ENCODE assay signal across 17 cellular contexts in genomic region chr14:104118006-104118844, GRCh38. TPM values are rescaled to one million over a fixed set of nuclear protein-coding genes. Genes with fewer than 3 reads are reported as not detected.
DNase-seq lines count a peak whose midpoint lies in the region; TF ChIP-seq lines count a peak whose summit lies in the region.
"Had no signal": no experiment of that assay in that cellular context is flagged by ENCODE, and none has a peak within 500 bp of the region (broad histone marks: within the 10 kb centered on the region; RNA-seq: fewer than 3 reads in every experiment).

No MANE protein-coding gene starts in this region.

- peak overlapping the region in 1 of 2 experiments; percentile 43; a peak in 1 of 5 replicates for H3K4me3 Mint-ChIP-seq in H9

- CTCF ChIA-PET in HEK293T (lab: Yijun Ruan, JAX), result no interaction called here

- H3K4ac ChIP-seq in H9 (ENCODE audit: low read depth, low read length) (no peak overlapping the region), neuronal stem cell (ENCODE audit: low read length) (no peak overlapping the region)

- H3T11ph ChIP-seq in H9 (ENCODE audit: low read length), result no peak overlapping the region

- peak; percentile 31 for DNase-seq in H9
- no peak for DNase-seq in esophagus squamous epithelium (lab: John Stamatoyannopoulos, UW)
- no peak for DNase-seq in neuronal stem cell (ENCODE audit: low spot score)
- DNase-seq in NCI-H69 (lab: John Stamatoyannopoulos, UW), result no peak
- DNase-seq in GDM1 (lab: John Stamatoyannopoulos, UW), result no peak
- no peak for DNase-seq in 8988T
- no peak for DNase-seq in HEK293T (ENCODE audit: extremely low spot score)
- DNase-seq: activated T-cell treated with anti-CD3 and anti-CD28 coated beads, Interleukin-2, amount 50 U/mL, for 1 hour; effector memory CD8-positive, alpha-beta T cell; NCI-H1417 treated with DMSO at 0.1 percent for 48 hours; stimulated activated CD4-positive, alpha-beta T cell treated with anti-CD3 and anti-CD28 coated beads, Interleukin-2, amount 100 ng/mL, for 48 hours; stimulated activated naive B cell treated with anti-CD40 and anti-IgM and Interleukin-4, amounts not matched to agents 10 μg/mL and 1 μg/mL and 100 μg/mL, for 72 hours had no signal

- no peak overlapping the region for H4K5ac ChIP-seq in H9 (ENCODE audit: insufficient read length, low read depth, low read length)

- peaks cover 7% of the 10 kb centered on the region for H3K23me2 ChIP-seq in H9 (ENCODE audit: insufficient read length, low read depth, low read length, poor library complexity, severe bottlenecking)

- H3K79me1 ChIP-seq in H9 (ENCODE audit: insufficient read depth, low read depth, low read length, poor library complexity, severe bottlenecking), result no peaks in the 10 kb centered on the region
- no peaks in the 10 kb centered on the region for H3K79me1 ChIP-seq in neuronal stem cell (ENCODE audit: low read depth, low read length)

- no peak overlapping the region for H3K27ac Mint-ChIP-seq in H9
- H3K27ac Mint-ChIP-seq: effector memory CD8-positive, alpha-beta T cell; stimulated activated naive B cell treated with anti-CD40 and anti-IgM and Interleukin-4, amounts not matched to agents 10 μg/mL and 1 μg/mL and 100 μg/mL, for 72 hours had no signal

- H3K4me1 Mint-ChIP-seq in H9, result peaks cover 3 to 5% of the 10 kb centered on the region in 2 experiments; a peak in 3 of 4 replicates
- H3K4me1 Mint-ChIP-seq: stimulated activated naive B cell treated with anti-CD40 and anti-IgM and Interleukin-4, amounts not matched to agents 10 μg/mL and 1 μg/mL and 100 μg/mL, for 72 hours had no signal

- TF ChIP-seq CTCF in H9 (conservative IDR thresholded peaks at IDR 0.05) (no peak), esophagus squamous epithelium (IDR thresholded peaks at IDR 0.05) (no peak)

- H4K8ac ChIP-seq in H9 (replicated peaks; ENCODE audit: insufficient read length, low read depth, low read length) (no peak overlapping the region), neuronal stem cell (ENCODE audit: low read depth, low read length) (no peak overlapping the region)

- no peaks in the 10 kb centered on the region for H3K79me2 ChIP-seq in H9 (ENCODE audit: insufficient read depth, low read length)

- H3K4me1 ChIP-seq in BLaER1 (peaks cover 37% of the 10 kb centered on the region), H9 (ENCODE audit: insufficient read depth, low read length) (no peaks in the 10 kb centered on the region; the same call in 1 of the 2 replicates), esophagus squamous epithelium (peaks cover 11 to 76% (median 23%) of the 10 kb centered on the region in 3 donors), neuronal stem cell (ENCODE audit: control insufficient read depth in 2 of 2, insufficient read depth in 1 of 2, low read depth in 1 of 2, low read length in 2 of 2) (no peaks in the 10 kb centered on the region)

- intact Hi-C loops in esophagus squamous epithelium (cut with DNase I), result no loop called here

- H3K9ac ChIP-seq in BLaER1, result no peak overlapping the region
- no peak overlapping the region for H3K9ac ChIP-seq in H9 (ENCODE audit: extremely low read depth, insufficient read length, low read length)
- H3K9ac ChIP-seq in neuronal stem cell (ENCODE audit: low read depth, low read length, poor library complexity), result no peak overlapping the region

- H2BK5ac ChIP-seq in H9 (ENCODE audit: insufficient read length, low read length) (no peak overlapping the region), neuronal stem cell (ENCODE audit: low read length) (no peak overlapping the region)

- H3K56ac ChIP-seq in H9 (ENCODE audit: insufficient read length, low read depth, low read length), result no peak overlapping the region

- no peak overlapping the region for H4K91ac ChIP-seq in H9 (ENCODE audit: insufficient read length, low read depth, low read length)
- no peak overlapping the region for H4K91ac ChIP-seq in neuronal stem cell (ENCODE audit: low read depth, low read length, poor library complexity)

- peaks cover 64% of the 10 kb centered on the region for H3K27me3 Mint-ChIP-seq in H9 (ENCODE audit: low read depth)

- H2BK120ac ChIP-seq in H9 (ENCODE audit: low read depth, low read length, poor library complexity, severe bottlenecking) (no peak overlapping the region), neuronal stem cell (ENCODE audit: low read depth, low read length) (no peak overlapping the region)

- no peak overlapping the region for H3K27ac ChIP-seq in BLaER1
- H3K27ac ChIP-seq in H9 (ENCODE audit: insufficient read length, low read depth, low read length), result no peak overlapping the region
- peak overlapping the region; percentile 74 to 95 (median 88) for H3K27ac ChIP-seq in esophagus squamous epithelium
- no peak overlapping the region for H3K27ac ChIP-seq in neuronal stem cell (replicated peaks; ENCODE audit: low read length)
- H3K27ac ChIP-seq: RWPE1 had no signal

- H2BK12ac ChIP-seq in H9 (ENCODE audit: insufficient read length, low read depth, low read length) (no peak overlapping the region), neuronal stem cell (ENCODE audit: low read length) (no peak overlapping the region)

- peak overlapping the region; percentile 58 for H3K4me2 ChIP-seq in BLaER1
- no peak overlapping the region for H3K4me2 ChIP-seq in H9 (ENCODE audit: insufficient read depth, insufficient read length, low read length)
- H3K4me2 ChIP-seq in neuronal stem cell (ENCODE audit: insufficient read depth, low read length, poor library complexity, severe bottlenecking), result no peak overlapping the region

- H3K18ac ChIP-seq in H9 (ENCODE audit: insufficient read length, low read depth, low read length) (no peak overlapping the region), neuronal stem cell (ENCODE audit: low read length) (peak overlapping the region; percentile 96)

- H3K36me3 ChIP-seq in BLaER1 (no peaks in the 10 kb centered on the region), esophagus squamous epithelium (no peaks in the 10 kb centered on the region), neuronal stem cell (replicated peaks in 1 of 2; ENCODE audit: control insufficient read depth in 2 of 2, insufficient read depth in 2 of 2, low read length in 2 of 2) (no peaks in the 10 kb centered on the region)

- H2AK5ac ChIP-seq in H9 (ENCODE audit: insufficient read length, low read length) (no peak overlapping the region), neuronal stem cell (ENCODE audit: low read depth, low read length) (peak overlapping the region; percentile 36)

- H3K4me3 ChIP-seq in BLaER1 (no peak overlapping the region), esophagus squamous epithelium (peak overlapping the region; percentile 54 to 63 (median 62)), neuronal stem cell (ENCODE audit: low read length in 2 of 2) (no peak overlapping the region)

- H3K14ac ChIP-seq in H9 (ENCODE audit: insufficient read depth, low read length), result no peak overlapping the region
- no peak overlapping the region for H3K14ac ChIP-seq in neuronal stem cell (ENCODE audit: low read length)

- TF ChIP-seq POLR2A in esophagus squamous epithelium (IDR thresholded peaks at IDR 0.05), result no peak

- H3K36me3 Mint-ChIP-seq in H9 (ENCODE audit: insufficient read depth in 1 of 3, low read depth in 3 of 3), result no peaks in the 10 kb centered on the region; a peak in 1 of 7 replicates
- H3K36me3 Mint-ChIP-seq: stimulated activated naive B cell treated with anti-CD40 and anti-IgM and Interleukin-4, amounts not matched to agents 10 μg/mL and 1 μg/mL and 100 μg/mL, for 72 hours had no signal

- POLR2A ChIA-PET in HEK293T (lab: Yijun Ruan, JAX), result no interaction called here

- no peaks in the 10 kb centered on the region; a peak in 2 of 5 replicates for H3K9me3 Mint-ChIP-seq in H9
- H3K9me3 Mint-ChIP-seq: effector memory CD8-positive, alpha-beta T cell had no signal

- H3K23ac ChIP-seq in H9 (ENCODE audit: insufficient read length, low read depth, low read length) (no peak overlapping the region), neuronal stem cell (ENCODE audit: low read depth, low read length, poor library complexity) (peak overlapping the region; percentile 89)

- H3K27me3 ChIP-seq in BLaER1 (peaks cover 62% of the 10 kb centered on the region), H9 (ENCODE audit: insufficient read depth, low read length) (peaks cover 7% of the 10 kb centered on the region; the same call in 1 of the 2 replicates), esophagus squamous epithelium (peaks cover 0 to 83% (median 4%) of the 10 kb centered on the region in 4 donors), neuronal stem cell (ENCODE audit: control insufficient read depth in 3 of 3, insufficient read depth in 3 of 3, low read depth in 1 of 3, low read length in 3 of 3) (peaks cover 19 to 81% (median 46%) of the 10 kb centered on the region in 3 experiments)

- H4K20me1 ChIP-seq in BLaER1 (peaks cover 28% of the 10 kb centered on the region; the same call in 1 of the 2 replicates), H9 (ENCODE audit: control insufficient read depth, insufficient read depth, insufficient read length) (no peaks in the 10 kb centered on the region)

- no peak overlapping the region for H2AFZ ChIP-seq in H9 (ENCODE audit: low read length)
- H2AFZ ChIP-seq in neuronal stem cell (ENCODE audit: low read length), result no peak overlapping the region

- no CpG with 5 or more reads among the region's 30 CpGs for WGBS in H9 (ENCODE audit: extremely low coverage, insufficient read length, low lambda C conversion rate)
- WGBS in esophagus squamous epithelium, 2 donors, result 83 to 87% methylated on average over 2 to 3 of the region's 30 CpGs
- no CpG with 5 or more reads among the region's 30 CpGs for WGBS in neuronal stem cell (ENCODE audit: extremely low coverage in 2 of 2, insufficient read length in 2 of 2, insufficient replicate concordance in 1 of 2), 2 donors

- H3K9me3 ChIP-seq in BLaER1 (peaks cover 6% of the 10 kb centered on the region), H9 (ENCODE audit: control insufficient read depth, low read depth, low read length) (no peaks in the 10 kb centered on the region), esophagus squamous epithelium (no peaks in the 10 kb centered on the region), neuronal stem cell (replicated peaks in 1 of 2; ENCODE audit: control insufficient read depth in 2 of 2, insufficient read depth in 1 of 2, low read depth in 1 of 2, low read length in 2 of 2) (peaks cover 0 to 2% of the 10 kb centered on the region in 2 donors)

- no peak overlapping the region for H2BK20ac ChIP-seq in H9 (ENCODE audit: low read depth, low read length, poor library complexity, severe bottlenecking)

- H2BK15ac ChIP-seq in H9 (ENCODE audit: low read depth, low read length), result no peak overlapping the region
- peak overlapping the region; percentile 79 for H2BK15ac ChIP-seq in neuronal stem cell (ENCODE audit: low read length)

TF ChIP-seq in HEK293T, 16 proteins besides CTCF, POLR2A, EP300 and RAD21 (continues in another document):
- TF ChIP-seq FOXA1 (IDR thresholded peaks at IDR 0.05) (no peak), FOXK2 (IDR thresholded peaks at IDR 0.05) (no peak), HDGF (IDR thresholded peaks at IDR 0.05; ENCODE audit: borderline replicate concordance) (no peak)

RNA-seq across cellular contexts. Expression of gene KIF26A, which starts 20.2 kb away (rescaled TPM):
- total RNA-seq in H9 (2021) (43.0 and 44.2 TPM in 2 replicates), esophagus squamous epithelium (1 to 10 TPM in 2 of 4 donors, under 1 TPM in 2; 0.80 to 2.7 (median 0.96) TPM)
- 14.6 TPM for polyA plus RNA-seq in neuronal stem cell (2013, experiment 1 of 2)
- polyA plus RNA-seq in neuronal stem cell (2013, experiment 2 of 2), result 14.0 TPM

RNA-seq across cellular contexts. Expression of gene ASPG, which starts 32.7 kb away (rescaled TPM):
- 0.24 and 0.33 TPM in 2 replicates for total RNA-seq in H9 (2021)
- total RNA-seq in esophagus squamous epithelium, result 10 to 100 TPM; 12.2 to 78.2 (median 40.8) TPM
- polyA plus RNA-seq in neuronal stem cell (2013, experiment 1 of 2), result 0.10 TPM
- polyA plus RNA-seq in neuronal stem cell (2013, experiment 2 of 2), result 0.12 TPM
- total RNA-seq: glomerular endothelial cell, lung microvascular endothelial cell, osteocyte had no signal

Comparison
In these comparisons a context has a peak if more than half of its experiments do, and no peak if none do; other contexts are left out.
1. H3K27ac ChIP-seq: peak in esophagus squamous epithelium (4 of 4); none in BLaER1 (single experiment), H9 (single experiment) and neuronal stem cell (single experiment).
2. H3K4me3 ChIP-seq: peak in esophagus squamous epithelium (4 of 4); none in BLaER1 (single experiment) and neuronal stem cell (0 of 2).
3. RNA of gene KIF26A, which starts 20.2 kb away (total RNA-seq): 43.0 to 44.2 TPM in H9; 0.80 to 2.7 TPM in esophagus squamous epithelium; every median in the first group is over 10 times any median in the second.